Comparison of ENCODE assay signal across 9 cellular contexts in the genomic region with DNA sequence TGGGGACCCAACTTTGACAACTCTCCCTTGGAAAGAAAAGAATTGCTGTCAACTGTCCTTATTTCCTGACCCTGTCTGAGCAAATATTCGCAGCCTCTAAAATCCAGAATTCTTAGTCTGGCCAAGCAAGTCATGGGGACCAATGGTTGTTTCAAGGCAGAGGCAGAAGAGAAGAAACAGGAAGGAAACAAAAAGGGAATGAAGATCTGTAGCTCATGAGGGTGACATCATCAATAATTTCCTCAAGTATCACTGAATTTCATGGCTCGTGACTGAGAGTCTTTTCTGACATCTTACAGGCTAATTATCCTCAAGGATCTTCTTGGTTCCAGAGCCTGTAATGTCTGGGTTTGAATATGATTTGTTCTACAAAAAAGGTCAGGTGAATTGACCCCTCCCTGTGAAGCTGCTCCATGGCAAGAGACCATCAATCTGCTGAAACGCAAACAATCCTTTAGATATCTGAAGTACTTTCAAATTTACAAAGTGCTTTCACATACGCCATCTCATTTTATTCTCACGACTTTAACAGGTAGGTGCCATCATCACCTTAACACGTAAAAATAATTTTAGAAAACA. TPM values are rescaled to one million over a fixed set of nuclear protein-coding genes. Genes with fewer than 3 reads are reported as not detected.
DNase-seq lines count a peak whose midpoint lies in the region; ATAC-seq and TF ChIP-seq lines count a peak whose summit lies in the region.
"Had no signal": no experiment of that assay in that cellular context is flagged by ENCODE, and none has a peak within 500 bp of the region (broad histone marks: within the 10 kb centered on the region; RNA-seq: fewer than 3 reads in every experiment).

No MANE protein-coding gene starts in this region.

- peaks cover 76% of the 10 kb centered on the region for H3K36me3 ChIP-seq in Loucy (ENCODE audit: insufficient read depth, low read length)
- no peaks in the 10 kb centered on the region for H3K36me3 ChIP-seq in adipocyte (ENCODE audit: control insufficient read depth, insufficient read depth, low read length, severe bottlenecking)
- H3K36me3 ChIP-seq: uterus had no signal

- H3K4me1 Mint-ChIP-seq in natural killer cell treated with Interleukin-12 subunit alpha and Interleukin-12 subunit beta and Interleukin-15 and Interleukin-18, amount 100 ng/mL, for 72 hours (ENCODE audit: low read depth in 2 of 2) = peaks cover 57 to 61% of the 10 kb centered on the region in 2 donors

- peaks cover 61% of the 10 kb centered on the region for H3K36me3 Mint-ChIP-seq in natural killer cell treated with Interleukin-12 subunit alpha and Interleukin-12 subunit beta and Interleukin-15 and Interleukin-18, amount 100 ng/mL, for 72 hours

- peak overlapping the region; percentile 96 to 99 for H3K27ac Mint-ChIP-seq in natural killer cell treated with Interleukin-12 subunit alpha and Interleukin-12 subunit beta and Interleukin-15 and Interleukin-18, amount 100 ng/mL, for 72 hours

- H3K4me3 ChIP-seq in Loucy (ENCODE audit: low read length, poor library complexity, severe bottlenecking) = peak overlapping the region; percentile 87
- peak overlapping the region; percentile 98 for H3K4me3 ChIP-seq in adipocyte (ENCODE audit: low read length)
- H3K4me3 ChIP-seq: uterus had no signal

- DNase-seq in ELR (ENCODE audit: low read depth) (peak; percentile 51), adipocyte (ENCODE audit: low read depth) (peak; percentile 38), NCI-H1436 (lab: John Stamatoyannopoulos, UW) (no peak)
- no peak for DNase-seq in natural killer cell treated with Interleukin-12 subunit alpha and Interleukin-12 subunit beta and Interleukin-15 and Interleukin-18, amount 100 ng/mL, for 72 hours (ENCODE audit: low spot score)
- no peak for DNase-seq in stimulated activated naive CD4-positive, alpha-beta T cell (lab: John Stamatoyannopoulos, UW)
- DNase-seq: activated CD4-positive, alpha-beta T cell treated with anti-CD3 and anti-CD28 coated beads, Interleukin-2, amount 50 U/mL, for 48 hours; uterus had no signal

- ATAC-seq in natural killer cell treated with Interleukin-12 subunit alpha and Interleukin-12 subunit beta and Interleukin-15 and Interleukin-18, amount 100 ng/mL, for 72 hours = no peak
- no peak for ATAC-seq in HG03521 (IDR thresholded peaks at IDR 0.05; ENCODE audit: unreplicated experiment)

- H4K20me1 ChIP-seq in Loucy (ENCODE audit: insufficient read depth, low read length, poor library complexity, severe bottlenecking) = peaks cover 84% of the 10 kb centered on the region

- H3K79me2 ChIP-seq in Loucy (ENCODE audit: insufficient read depth, low read length) = peaks cover 100% of the 10 kb centered on the region

- peak overlapping the region; percentile 99 for H3K4me3 Mint-ChIP-seq in natural killer cell treated with Interleukin-12 subunit alpha and Interleukin-12 subunit beta and Interleukin-15 and Interleukin-18, amount 100 ng/mL, for 72 hours

- H3K9ac ChIP-seq in Loucy (ENCODE audit: low read depth, low read length, poor library complexity, severe bottlenecking) (peak overlapping the region; percentile 98), adipocyte (ENCODE audit: low read length) (no peak overlapping the region)

- H3K4me1 ChIP-seq in Loucy (ENCODE audit: insufficient read depth, low read length, poor library complexity, severe bottlenecking) (peaks cover 40% of the 10 kb centered on the region), adipocyte (ENCODE audit: control insufficient read depth, insufficient read depth, low read length) (peaks cover 31% of the 10 kb centered on the region)

- H3K9me3 Mint-ChIP-seq in natural killer cell treated with Interleukin-12 subunit alpha and Interleukin-12 subunit beta and Interleukin-15 and Interleukin-18, amount 100 ng/mL, for 72 hours = no peaks in the 10 kb centered on the region

- H3K27me3 Mint-ChIP-seq in natural killer cell treated with Interleukin-12 subunit alpha and Interleukin-12 subunit beta and Interleukin-15 and Interleukin-18, amount 100 ng/mL, for 72 hours = no peaks in the 10 kb centered on the region

- no peak for TF ChIP-seq CTCF in Loucy (conservative IDR thresholded peaks at IDR 0.05; ENCODE audit: low read length)

- peak overlapping the region; percentile 90 for H3K4me2 ChIP-seq in Loucy (ENCODE audit: low read depth, low read length, poor library complexity, severe bottlenecking)

- H3K27me3 ChIP-seq in Loucy (ENCODE audit: insufficient read depth, low read length, poor library complexity, severe bottlenecking) (peaks cover 50% of the 10 kb centered on the region), adipocyte (replicated peaks; ENCODE audit: control insufficient read depth, insufficient read depth, low read length) (no peaks in the 10 kb centered on the region)
- H3K27me3 ChIP-seq: uterus had no signal

- H3F3A ChIP-seq in Loucy (ENCODE audit: low read depth) = peaks cover 5% of the 10 kb centered on the region

- no peak overlapping the region for H2AFZ ChIP-seq in Loucy (ENCODE audit: low read length)

- no peaks in the 10 kb centered on the region for H3K9me3 ChIP-seq in Loucy (ENCODE audit: insufficient read depth, low read depth, low read length)
- no peaks in the 10 kb centered on the region for H3K9me3 ChIP-seq in adipocyte (ENCODE audit: control insufficient read depth, low read length)
- H3K9me3 ChIP-seq: uterus had no signal

- H3K9me2 ChIP-seq in Loucy (replicated peaks; ENCODE audit: low read depth, low read length) = no peaks in the 10 kb centered on the region

RNA-seq across cellular contexts. Expression of a gene that starts 5.8 kb away (rescaled TPM):
- total RNA-seq in natural killer cell treated with Interleukin-12 subunit alpha and Interleukin-12 subunit beta and Interleukin-15 and Interleukin-18, amount 100 ng/mL, for 72 hours = 100 to 1,000 TPM; 278 to 404 TPM

Comparison
In these comparisons a context has a peak if more than half of its experiments do, and no peak if none do; other contexts are left out.
1. DNase-seq: peak in ELR (single experiment) and adipocyte (single experiment); none in natural killer cell treated with Interleukin-12 subunit alpha and Interleukin-12 subunit beta and Interleukin-15 and Interleukin-18, amount 100 ng/mL, for 72 hours (single experiment), NCI-H1436 (single experiment) and stimulated activated naive CD4-positive, alpha-beta T cell (0 of 6).